Comparison of ENCODE assay signal across 22 cellular contexts in genomic region chr7:81574723-81575326, GRCh38.
"Had no signal": no experiment of that assay in that cellular context is flagged by ENCODE, and none has a peak within 500 bp of the region (broad histone marks: within the 10 kb centered on the region; RNA-seq: fewer than 3 reads in every experiment).

No MANE protein-coding gene starts in this region.

- ATAC-seq: activated CD8-positive, alpha-beta T cell treated with anti-CD3 and anti-CD28 coated beads, Interleukin-2, amount 10 ng/mL, durations not matched to agents 7 days and 5 days; foreskin keratinocyte; left lobe of liver; stimulated activated naive B cell treated with anti-CD40 and anti-IgM and Interleukin-4, amounts not matched to agents 10 μg/mL and 1 μg/mL and 100 μg/mL, for 72 hours; upper lobe of right lung had no signal

- FAIRE-seq: endothelial cell of umbilical vein, kidney had no signal

- H3K27ac ChIP-seq: breast epithelium, esophagus muscularis mucosa, foreskin keratinocyte, upper lobe of right lung had no signal

- H3K27me3 ChIP-seq: breast epithelium, esophagus muscularis mucosa, upper lobe of right lung had no signal

- H3K36me3 ChIP-seq: breast epithelium, esophagus muscularis mucosa, upper lobe of right lung had no signal

- H3K4me1 ChIP-seq: breast epithelium, esophagus muscularis mucosa, foreskin keratinocyte, upper lobe of right lung had no signal

- H3K9me3 ChIP-seq: breast epithelium, esophagus muscularis mucosa, upper lobe of right lung had no signal

- H3K4me3 ChIP-seq: breast epithelium, esophagus muscularis mucosa, upper lobe of right lung had no signal

- DNase-seq: activated CD4-positive, alpha-beta T cell treated with anti-CD3 and anti-CD28 coated beads, Interleukin-2, amount 10 ng/mL, durations not matched to agents 24 days and 14 days; activated CD4-positive, CD25-positive, alpha-beta regulatory T cell; activated CD8-positive, alpha-beta T cell treated with anti-CD3 and anti-CD28 coated beads, Interleukin-2, amount 10 ng/mL, durations not matched to agents 7 days and 5 days; activated naive CD4-positive, alpha-beta T cell treated with Interleukin-2 at 50 U/mL for 16 hours; activated naive CD8-positive, alpha-beta T cell treated with anti-CD3 and anti-CD28 coated beads, Interleukin-2, amount 10 ng/mL, durations not matched to agents 7 days and 5 days; activated T-cell treated with anti-CD3 and anti-CD28 coated beads, Interleukin-2, amount 50 U/mL, for 24 hours; anterior cingulate cortex; dermis blood vessel endothelial cell; effector memory CD4-positive, alpha-beta T cell; foreskin keratinocyte; glutamatergic neuron; hypothalamus; kidney; midbrain; nephron progenitor cell; occipital lobe; stimulated activated naive B cell treated with anti-CD40 and anti-IgM and Interleukin-4, amounts not matched to agents 10 μg/mL and 1 μg/mL and 100 μg/mL, for 72 hours; upper lobe of right lung had no signal
